8 cellular contexts compared by ENCODE assay signal in genomic region chr4:103197765-103198110, GRCh38. TPM values are rescaled to one million over a fixed set of nuclear protein-coding genes. Genes with fewer than 3 reads are reported as not detected.
DNase-seq lines count a peak whose midpoint lies in the region; ATAC-seq, FAIRE-seq and TF ChIP-seq lines count a peak whose summit lies in the region.

No MANE protein-coding gene starts in this region.

- peaks cover 22% of the 10 kb centered on the region for H3K4me1 Mint-ChIP-seq in activated naive CD8-positive, alpha-beta T cell treated with anti-CD3 and anti-CD28 coated beads, Interleukin-2, amount 50 U/mL, for 24 hours

- no peak for FAIRE-seq in kidney (lab: Jason Lieb, UNC)

- TF ChIP-seq CTCF in BE2C (IDR thresholded peaks at IDR 0.05; ENCODE audit: low read depth, low read length), result no peak
- no peak for TF ChIP-seq CTCF in kidney (IDR thresholded peaks at IDR 0.05; ENCODE audit: borderline replicate concordance, extremely low read depth, insufficient read depth)

- H3K36me3 Mint-ChIP-seq in activated naive CD8-positive, alpha-beta T cell treated with anti-CD3 and anti-CD28 coated beads, Interleukin-2, amount 50 U/mL, for 24 hours (ENCODE audit: low read depth), result peaks cover 24% of the 10 kb centered on the region

- H3K27ac Mint-ChIP-seq in activated naive CD8-positive, alpha-beta T cell treated with anti-CD3 and anti-CD28 coated beads, Interleukin-2, amount 50 U/mL, for 24 hours, result peak overlapping the region; percentile 37

- no peaks in the 10 kb centered on the region for H3K9me3 Mint-ChIP-seq in activated naive CD8-positive, alpha-beta T cell treated with anti-CD3 and anti-CD28 coated beads, Interleukin-2, amount 50 U/mL, for 24 hours

- peak overlapping the region; percentile 98 for H3K4me3 ChIP-seq in BE2C (ENCODE audit: low read depth, low read length)
- peak overlapping the region; percentile 77 to 92 for H3K4me3 ChIP-seq in kidney (ENCODE audit: low read length in 2 of 2)
- peak overlapping the region; percentile 82 to 97 (median 92) for H3K4me3 ChIP-seq in subcutaneous abdominal adipose tissue (ENCODE audit: low read depth in 1 of 5, low read length in 5 of 5)

- peak overlapping the region; percentile 92 for H3K4me3 Mint-ChIP-seq in activated naive CD8-positive, alpha-beta T cell treated with anti-CD3 and anti-CD28 coated beads, Interleukin-2, amount 50 U/mL, for 24 hours

- peak overlapping the region; percentile 59 to 74 for H3K9ac ChIP-seq in kidney (ENCODE audit: low read length in 2 of 2)
- peak overlapping the region; percentile 87 to 93 (median 90) for H3K9ac ChIP-seq in subcutaneous abdominal adipose tissue (ENCODE audit: low read length in 5 of 5)

- intact Hi-C loops in kidney (cut with DNase I), result no loop called here

- H3K27me3 ChIP-seq in BE2C (no peaks in the 10 kb centered on the region), subcutaneous abdominal adipose tissue (ENCODE audit: control insufficient read depth in 5 of 5, insufficient read depth in 4 of 5, low read length in 5 of 5) (peaks cover 0 to 4% (median 0%) of the 10 kb centered on the region in 5 donors)

- ATAC-seq in GM19372 (IDR thresholded peaks at IDR 0.05; ENCODE audit: low read depth, unreplicated experiment) (peak; percentile 38), HG03378 (IDR thresholded peaks at IDR 0.05; ENCODE audit: unreplicated experiment) (peak; percentile 43)
- ATAC-seq in activated naive CD8-positive, alpha-beta T cell treated with anti-CD3 and anti-CD28 coated beads, Interleukin-2, amount 50 U/mL, for 24 hours, result peak; percentile 55

- H3K4me1 ChIP-seq in BE2C (no peaks in the 10 kb centered on the region), kidney (ENCODE audit: control insufficient read depth in 1 of 2, insufficient read depth in 1 of 2, low read depth in 1 of 2, low read length in 2 of 2) (peaks cover 0 to 2% of the 10 kb centered on the region in 2 donors), subcutaneous abdominal adipose tissue (ENCODE audit: control insufficient read depth in 5 of 5, insufficient read depth in 5 of 5, low read length in 5 of 5) (peaks cover 3 to 18% (median 13%) of the 10 kb centered on the region in 5 donors)

- peaks cover 13% of the 10 kb centered on the region for H3K27me3 Mint-ChIP-seq in activated naive CD8-positive, alpha-beta T cell treated with anti-CD3 and anti-CD28 coated beads, Interleukin-2, amount 50 U/mL, for 24 hours

- H3K9me3 ChIP-seq in BE2C (no peaks in the 10 kb centered on the region), kidney (ENCODE audit: control insufficient read depth in 1 of 2, low read length in 2 of 2) (no peaks in the 10 kb centered on the region), subcutaneous abdominal adipose tissue (ENCODE audit: control insufficient read depth in 5 of 5, low read length in 5 of 5) (no peaks in the 10 kb centered on the region)

- no peak for DNase-seq in BE2C
- no peak for DNase-seq in activated naive CD8-positive, alpha-beta T cell treated with anti-CD3 and anti-CD28 coated beads, Interleukin-2, amount 50 U/mL, for 24 hours
- no peak for DNase-seq in kidney
- no peak for DNase-seq in NCI-H1092 treated with DMSO at 0.1 percent for 48 hours (lab: John Stamatoyannopoulos, UW)
- DNase-seq in T-helper 9 cell, result no peak

- H3K27ac ChIP-seq in kidney (ENCODE audit: low read depth in 2 of 2, low read length in 2 of 2) (no peak overlapping the region), subcutaneous abdominal adipose tissue (ENCODE audit: low read depth, low read length) (peak overlapping the region; percentile 33)

- peaks cover 27% of the 10 kb centered on the region for H3K36me3 ChIP-seq in BE2C
- no peaks in the 10 kb centered on the region for H3K36me3 ChIP-seq in kidney (ENCODE audit: control insufficient read depth in 1 of 2, insufficient read depth in 2 of 2, low read length in 2 of 2)
- H3K36me3 ChIP-seq in subcutaneous abdominal adipose tissue (ENCODE audit: control insufficient read depth in 5 of 5, insufficient read depth in 5 of 5, low read length in 5 of 5), result no peaks in the 10 kb centered on the region

RNA-seq across cellular contexts. Expression of gene CENPE, which starts 0.4 kb away (rescaled TPM):
- 0.69 TPM for polyA plus RNA-seq in BE2C (2012; ENCODE audit: insufficient read depth, insufficient read length, low read depth)
- total RNA-seq in kidney, result 2.5 TPM
- 0.32 TPM for polyA plus RNA-seq in kidney (ENCODE audit: insufficient read depth, low read depth, low replicate concordance)
